ENCODE assay signal across 35 cellular contexts in genomic region chr3:190449801-190450200, GRCh38. TPM values are rescaled to one million over a fixed set of nuclear protein-coding genes. Genes with fewer than 3 reads are reported as not detected.
"Had no signal": no experiment of that assay in that cellular context is flagged by ENCODE, and none has a peak within 500 bp of the region (broad histone marks: within the 10 kb centered on the region; RNA-seq: fewer than 3 reads in every experiment).

Gene TMEM207, minus strand, starts transcription at chr3:190449901. Its CDS starts 92 bp downstream, at chr3:190449809.

- H3K4me3 ChIP-seq: coronary artery, esophagus muscularis mucosa, heart right ventricle, lower lobe of right lung, ovary, right lobe of liver, smooth muscle cell, suprapubic skin, transverse colon, vagina had no signal

- FAIRE-seq: endothelial cell of umbilical vein had no signal

- H3K4me1 ChIP-seq: esophagus muscularis mucosa, lower lobe of right lung, suprapubic skin, vagina had no signal

- H3K27me3 ChIP-seq: esophagus muscularis mucosa, heart right ventricle, ovary, right lobe of liver, transverse colon, vagina had no signal

- ATAC-seq: heart right ventricle; left ventricle myocardium superior; lower lobe of right lung; naive thymus-derived CD8-positive, alpha-beta T cell; right lobe of liver; stimulated activated naive CD8-positive, alpha-beta T cell treated with anti-CD3 and anti-CD28 coated beads, Interleukin-15, amount 100 ng/mL, for 72 hours had no signal

- H3K27ac ChIP-seq: coronary artery, esophagus muscularis mucosa, heart right ventricle, lower lobe of right lung, ovary, right lobe of liver, suprapubic skin, transverse colon, vagina had no signal

- H3K36me3 ChIP-seq: esophagus muscularis mucosa, heart right ventricle, lower lobe of right lung, ovary, right lobe of liver, suprapubic skin, transverse colon, vagina had no signal

- H3K9me3 ChIP-seq: esophagus muscularis mucosa, heart right ventricle, lower lobe of right lung, ovary, right lobe of liver, suprapubic skin, transverse colon, vagina had no signal

- DNase-seq: dermis blood vessel endothelial cell; effector memory CD4-positive, alpha-beta T cell; foreskin melanocyte; glutamatergic neuron; heart right ventricle; hypothalamus; immature natural killer cell; islet precursor cell; left ventricle myocardium superior; lower lobe of right lung; naive thymus-derived CD8-positive, alpha-beta T cell; nephron progenitor cell; nucleus accumbens; ovary; right lobe of liver; stimulated activated CD4-positive, alpha-beta T cell treated with anti-CD3 and anti-CD28 coated beads, Interleukin-12 subunit alpha, Interleukin-12 subunit beta, amount 100 ng/mL, for 4 hours; stimulated activated CD4-positive, alpha-beta T cell treated with anti-CD3 and anti-CD28 coated beads, Interleukin-1b, Interleukin-23, amount 100 ng/mL, for 48 hours; stimulated activated CD4-positive, alpha-beta T cell treated with anti-CD3 and anti-CD28 coated beads, Interleukin-4, amount 100 ng/mL, for 1 hour; stimulated activated CD8-positive, alpha-beta memory T cell treated with anti-CD3 and anti-CD28 coated beads, Interleukin-4, amount 100 ng/mL, for 48 hours; stimulated activated naive CD4-positive, alpha-beta T cell; stimulated activated naive CD8-positive, alpha-beta T cell treated with anti-CD3 and anti-CD28 coated beads, Interleukin-15, amount 100 ng/mL, for 72 hours; transverse colon had no signal

- H3K4me2 ChIP-seq: smooth muscle cell had no signal

RNA-seq across cellular contexts. Expression of gene TMEM207, which starts in this region (rescaled TPM):
- total RNA-seq: dermis blood vessel endothelial cell; endothelial cell of umbilical vein; epithelial cell of proximal tubule; esophagus muscularis mucosa; heart right ventricle; left ventricle myocardium superior; lower lobe of right lung; mesenteric fat pad; myocyte; naive thymus-derived CD8-positive, alpha-beta T cell; ovary; posterior vena cava; pulmonary artery endothelial cell; right lobe of liver; smooth muscle cell; suprapubic skin; transverse colon; ureter; vagina had no signal
- polyA plus RNA-seq: endothelial cell of umbilical vein; heart right ventricle; immature natural killer cell; naive thymus-derived CD8-positive, alpha-beta T cell; ovary; smooth muscle cell; thymus had no signal
